In genomic region chr9:136972335-136972734, GRCh38 we compare ENCODE assay signal across 24 cellular contexts. TPM values are rescaled to one million over a fixed set of nuclear protein-coding genes. Genes with fewer than 3 reads are reported as not detected.
DNase-seq lines count a peak whose midpoint lies in the region; ATAC-seq, FAIRE-seq and TF ChIP-seq lines count a peak whose summit lies in the region.
"Had no signal": no experiment of that assay in that cellular context is flagged by ENCODE, and none has a peak within 500 bp of the region (broad histone marks: within the 10 kb centered on the region; RNA-seq: fewer than 3 reads in every experiment).

No MANE protein-coding gene starts in this region.

- POLR2A ChIA-PET in HEK293 (lab: Yijun Ruan, JAX), result no interaction called here
- POLR2A ChIA-PET in GM12878 (lab: Charles Lee), result no interaction called here

- H4K20me1 ChIP-seq in GM12878 (ENCODE audit: control insufficient read depth, insufficient read depth), result no peaks in the 10 kb centered on the region
- H4K20me1 ChIP-seq: BLaER1 treated with 17β-estradiol and CSF1 and Interleukin-3, amounts not matched to agents 10 nM and 100 nM had no signal

- DNase-seq in GM12878 (ENCODE audit: low read depth, low spot score), result no peak
- DNase-seq in stimulated activated effector memory CD8-positive, alpha-beta T cell treated with anti-CD3 and anti-CD28 coated beads, Interleukin-12 subunit alpha, Interleukin-12 subunit beta, amount 100 ng/mL, for 72 hours (ENCODE audit: low spot score in 2 of 2), result no peak
- no peak for DNase-seq in cerebellar cortex (ENCODE audit: low spot score)
- DNase-seq in LoVo (ENCODE audit: low spot score), result no peak
- DNase-seq: 8988T; ACHN; AML-193; BE2C; CD4-positive, alpha-beta T cell; CD8-positive, alpha-beta memory T cell; DMS 273 treated with DMSO at 0.1 percent for 48 hours; DMS79; EL; GDM1; GM23248; H7; HCEC 1CT had no signal

- peak overlapping the region; percentile 54 for H3K27ac Mint-ChIP-seq in stimulated activated effector memory CD8-positive, alpha-beta T cell treated with anti-CD3 and anti-CD28 coated beads, Interleukin-12 subunit alpha, Interleukin-12 subunit beta, amount 100 ng/mL, for 72 hours
- H3K27ac Mint-ChIP-seq: CD4-positive, alpha-beta T cell; CD8-positive, alpha-beta memory T cell had no signal

- no peak overlapping the region for H3K27ac ChIP-seq in HEK293 (ENCODE audit: extremely low read depth, low read depth, low read length)
- no peak overlapping the region for H3K27ac ChIP-seq in GM12878 (ENCODE audit: control insufficient read depth, insufficient read depth)
- H3K27ac ChIP-seq: A549; BLaER1 treated with 17β-estradiol and CSF1 and Interleukin-3, amounts not matched to agents 10 nM and 100 nM; GM23248 had no signal

- H3K36me3 ChIP-seq in HEK293 (ENCODE audit: control insufficient read depth in 2 of 2, insufficient read depth in 1 of 2, low read length in 2 of 2), result no peaks in the 10 kb centered on the region
- H3K36me3 ChIP-seq in GM12878 (ENCODE audit: control insufficient read depth in 2 of 2, insufficient read depth in 2 of 2, low read length in 1 of 2), result no peaks in the 10 kb centered on the region
- H3K36me3 ChIP-seq: BE2C; BLaER1 treated with 17β-estradiol and CSF1 and Interleukin-3, amounts not matched to agents 10 nM and 100 nM had no signal

- no peak overlapping the region for H3K4me2 ChIP-seq in GM12878 (ENCODE audit: control insufficient read depth, insufficient read depth)
- H3K4me2 ChIP-seq: A549 had no signal

- H3K79me2 ChIP-seq in GM12878 (ENCODE audit: control insufficient read depth, insufficient read depth, low read length), result no peaks in the 10 kb centered on the region

- intact Hi-C loops in GM12878 (cut with micrococcal nuclease; ENCODE audit: unreplicated experiment), result no loop called here

- peaks cover 38% of the 10 kb centered on the region for H3K4me1 Mint-ChIP-seq in stimulated activated effector memory CD8-positive, alpha-beta T cell treated with anti-CD3 and anti-CD28 coated beads, Interleukin-12 subunit alpha, Interleukin-12 subunit beta, amount 100 ng/mL, for 72 hours

- no peaks in the 10 kb centered on the region for H3K9me3 Mint-ChIP-seq in stimulated activated effector memory CD8-positive, alpha-beta T cell treated with anti-CD3 and anti-CD28 coated beads, Interleukin-12 subunit alpha, Interleukin-12 subunit beta, amount 100 ng/mL, for 72 hours
- H3K9me3 Mint-ChIP-seq: CD14-positive monocyte; CD4-positive, alpha-beta T cell; CD8-positive, alpha-beta memory T cell had no signal

- H3K9ac ChIP-seq in GM12878 (ENCODE audit: control insufficient read depth, insufficient read depth, low read length), result no peak overlapping the region
- H3K9ac ChIP-seq: BLaER1 treated with 17β-estradiol and CSF1 and Interleukin-3, amounts not matched to agents 10 nM and 100 nM; GM23248 had no signal

- CTCF ChIA-PET in HEK293 (lab: Yijun Ruan, JAX) (no interaction called here), GM12878 (lab: Yijun Ruan, JAX) (interaction anchor here (2.0 kb wide), 1 partner anchor 57 kb away, joined by 5 read pairs; no protein-coding TSS in a partner anchor)

- no peak overlapping the region for H3K4me3 ChIP-seq in HEK293 (ENCODE audit: low read depth, low read length)
- H3K4me3 ChIP-seq in GM12878, result no peak overlapping the region
- H3K4me3 ChIP-seq: A549; BLaER1 treated with 17β-estradiol and CSF1 and Interleukin-3, amounts not matched to agents 10 nM and 100 nM; GM23248 had no signal

- RAD21 ChIA-PET in GM12878 (lab: Charles Lee; ENCODE audit: unreplicated experiment), result no interaction called here

- H2AFZ ChIP-seq in GM12878 (ENCODE audit: control insufficient read depth, low read depth, low read length), result no peak overlapping the region
- H2AFZ ChIP-seq: GM23248 had no signal

- no peak overlapping the region for H3K4me3 Mint-ChIP-seq in stimulated activated effector memory CD8-positive, alpha-beta T cell treated with anti-CD3 and anti-CD28 coated beads, Interleukin-12 subunit alpha, Interleukin-12 subunit beta, amount 100 ng/mL, for 72 hours
- H3K4me3 Mint-ChIP-seq: CD14-positive monocyte; CD4-positive, alpha-beta T cell; CD8-positive, alpha-beta memory T cell had no signal

- no peaks in the 10 kb centered on the region for H3K9me3 ChIP-seq in HEK293 (ENCODE audit: control insufficient read depth, insufficient read depth, low read depth, low read length)
- no peaks in the 10 kb centered on the region for H3K9me3 ChIP-seq in GM12878 (replicated peaks; ENCODE audit: control insufficient read depth, insufficient read depth, low read length)
- H3K9me3 ChIP-seq: A549; BE2C; BLaER1 treated with 17β-estradiol and CSF1 and Interleukin-3, amounts not matched to agents 10 nM and 100 nM had no signal

- 49% methylated on average over 11 of the region's 11 CpGs for WGBS in GM12878 (ENCODE audit: insufficient coverage, insufficient replicate concordance, low lambda C conversion rate, missing lambda C conversion rate)

- FAIRE-seq in GM12878 (lab: Jason Lieb, UNC), result no peak
- FAIRE-seq: A549, D721Med, GM19239, H1 had no signal

- in situ Hi-C loops in GM12878 (cut with MboI), result no loop called here

- BruUV-seq in GM12878 (replicated peaks; lab: Mats Ljungman, UMichigan), result no TSS peak

- SMC1A ChIA-PET in GM12878 (lab: Charles Lee; ENCODE audit: uncharacterized antibody, unreplicated experiment), result no interaction called here

- no peaks in the 10 kb centered on the region; a peak in 1 of 4 replicates for H3K27me3 ChIP-seq in GM12878 (replicated peaks in 1 of 2; ENCODE audit: control insufficient read depth in 2 of 2, insufficient read depth in 2 of 2, low read length in 1 of 2)
- H3K27me3 ChIP-seq: BE2C; BLaER1 treated with 17β-estradiol and CSF1 and Interleukin-3, amounts not matched to agents 10 nM and 100 nM had no signal

- H3K4me1 ChIP-seq in HEK293 (ENCODE audit: control insufficient read depth, insufficient read depth, low read length) (no peaks in the 10 kb centered on the region), GM12878 (ENCODE audit: control insufficient read depth, insufficient read depth, low read length) (no peaks in the 10 kb centered on the region)
- H3K4me1 ChIP-seq: BE2C had no signal

- ATAC-seq in GM12878, result no peak
- ATAC-seq in stimulated activated effector memory CD8-positive, alpha-beta T cell treated with anti-CD3 and anti-CD28 coated beads, Interleukin-12 subunit alpha, Interleukin-12 subunit beta, amount 100 ng/mL, for 72 hours, result no peak
- ATAC-seq: A549 had no signal

- TF ChIP-seq POLR2A in GM12878 (IDR thresholded peaks at IDR 0.05; ENCODE audit: low read depth, low read length), result no peak

- TF ChIP-seq CTCF in HEK293 (tag by site-specific recombination; IDR thresholded peaks at IDR 0.05), result no peak
- TF ChIP-seq CTCF in GM12878 (IDR thresholded peaks at IDR 0.05 in 2 of 3, conservative IDR thresholded peaks at IDR 0.05 in 1 of 3; ENCODE audit: control insufficient read depth in 2 of 3, extremely low read depth in 1 of 3, insufficient read depth in 1 of 3, low read depth in 3 of 3, low read length in 3 of 3), result no peak

- no peak for TF ChIP-seq RAD21 in GM12878 (IDR thresholded peaks at IDR 0.05; ENCODE audit: insufficient read depth, low read depth, low read length)

- no peak for TF ChIP-seq EP300 in GM12878 (IDR thresholded peaks at IDR 0.05; ENCODE audit: borderline replicate concordance in 1 of 2, control insufficient read depth in 1 of 2, low read depth in 2 of 2, low read length in 2 of 2)

- no peaks in the 10 kb centered on the region for H3K36me3 Mint-ChIP-seq in stimulated activated effector memory CD8-positive, alpha-beta T cell treated with anti-CD3 and anti-CD28 coated beads, Interleukin-12 subunit alpha, Interleukin-12 subunit beta, amount 100 ng/mL, for 72 hours
- H3K36me3 Mint-ChIP-seq: CD14-positive monocyte; CD8-positive, alpha-beta memory T cell had no signal

RNA-seq across cellular contexts. Expression of gene PTGDS, which starts 5.0 kb away (rescaled TPM):
- total RNA-seq in GM12878 (2013; cell fraction: nucleolus; rRNA removed), result not detected in 2 replicates
- total RNA-seq in GM12878 (2014; rRNA removed), result not detected in 2 replicates
- not detected in 2 replicates for total RNA-seq in GM12878 (2014; rRNA removed; fragmentation: Illumina TruSeq; extraction: Trizol)
- total RNA-seq in GM12878 (2021), result not detected in 2 replicates
- polyA plus RNA-seq in GM12878 (2011; ENCODE audit: low read depth), result not detected
- not detected in 2 replicates for polyA plus RNA-seq in GM12878 (2011; rRNA removed)
- polyA plus RNA-seq in GM12878 (2011; cell fraction: cytosol; rRNA removed), result not detected in 2 replicates
- polyA plus RNA-seq in GM12878 (2011; cell fraction: nucleus; rRNA removed), result not detected in 2 replicates
- not detected in 2 replicates for polyA plus RNA-seq in GM12878 (2012)
- polyA plus RNA-seq in GM12878 (2014; fragmentation: Illumina TruSeq; extraction: Trizol), result not detected in 2 replicates
- polyA plus RNA-seq in GM12878 (2014; fragmentation: Nextera tagmentation; extraction: Ambion mirVana), result not detected
- not detected in 2 replicates for polyA plus RNA-seq in GM12878 (2014; rRNA removed)
- not detected for polyA plus RNA-seq in GM12878 (2016; fragmentation: Nextera tagmentation; extraction: Ambion mirVana)
- polyA minus RNA-seq in GM12878 (2011; rRNA and poly(A)+ RNA removed), result not detected in 2 replicates
- polyA minus RNA-seq in GM12878 (2011; cell fraction: cytosol; rRNA and poly(A)+ RNA removed), result not detected in 2 replicates
- polyA minus RNA-seq in GM12878 (2011; cell fraction: nucleus; rRNA and poly(A)+ RNA removed), result not detected in 2 replicates
- total RNA-seq: GM23248 had no signal

RNA-seq across cellular contexts. Expression of gene LCNL1, which starts 10.5 kb away (rescaled TPM):
- total RNA-seq in GM12878 (2013; cell fraction: nucleolus; rRNA removed), result not detected in 2 replicates
- total RNA-seq in GM12878 (2014; rRNA removed), result not detected in 2 replicates
- not detected in 2 replicates for total RNA-seq in GM12878 (2014; rRNA removed; fragmentation: Illumina TruSeq; extraction: Trizol)
- total RNA-seq in GM12878 (2021), result not detected in 2 replicates
- not detected for polyA plus RNA-seq in GM12878 (2011; ENCODE audit: low read depth)
- not detected in 2 replicates for polyA plus RNA-seq in GM12878 (2011; rRNA removed)
- polyA plus RNA-seq in GM12878 (2011; cell fraction: cytosol; rRNA removed), result not detected in 2 replicates
- not detected in 2 replicates for polyA plus RNA-seq in GM12878 (2011; cell fraction: nucleus; rRNA removed)
- not detected in 2 replicates for polyA plus RNA-seq in GM12878 (2012)
- polyA plus RNA-seq in GM12878 (2014; fragmentation: Illumina TruSeq; extraction: Trizol), result not detected in 2 replicates
- polyA plus RNA-seq in GM12878 (2014; fragmentation: Nextera tagmentation; extraction: Ambion mirVana), result not detected
- not detected in 2 replicates for polyA plus RNA-seq in GM12878 (2014; rRNA removed)
- polyA plus RNA-seq in GM12878 (2016; fragmentation: Nextera tagmentation; extraction: Ambion mirVana), result not detected
- not detected in 2 replicates for polyA minus RNA-seq in GM12878 (2011; rRNA and poly(A)+ RNA removed)
- not detected in 2 replicates for polyA minus RNA-seq in GM12878 (2011; cell fraction: cytosol; rRNA and poly(A)+ RNA removed)
- not detected in 2 replicates for polyA minus RNA-seq in GM12878 (2011; cell fraction: nucleus; rRNA and poly(A)+ RNA removed)
- total RNA-seq: GM23248, H1 had no signal
- polyA plus RNA-seq: CD14-positive monocyte, GM23248 had no signal

RNA-seq across cellular contexts. Expression of gene PAXX, which starts 19.9 kb away (rescaled TPM):
- total RNA-seq in GM12878 (2013; cell fraction: nucleolus; rRNA removed), result 9.5 and 11.5 TPM in 2 replicates
- total RNA-seq in GM12878 (2014; rRNA removed), result 30.9 and 44.3 TPM in 2 replicates
- total RNA-seq in GM12878 (2014; rRNA removed; fragmentation: Illumina TruSeq; extraction: Trizol), result 10.5 and 14.7 TPM in 2 replicates
- 47.7 and 49.3 TPM in 2 replicates for total RNA-seq in GM12878 (2021)
- polyA plus RNA-seq in GM12878 (2011; ENCODE audit: low read depth), result 4.3 TPM
- 6.2 and 10.9 TPM in 2 replicates for polyA plus RNA-seq in GM12878 (2011; rRNA removed)
- 17.6 and 32.9 TPM in 2 replicates for polyA plus RNA-seq in GM12878 (2011; cell fraction: cytosol; rRNA removed)
- 78.2 and 86.4 TPM in 2 replicates for polyA plus RNA-seq in GM12878 (2011; cell fraction: nucleus; rRNA removed)
- polyA plus RNA-seq in GM12878 (2012), result 17.3 and 17.5 TPM in 2 replicates
- polyA plus RNA-seq in GM12878 (2014; fragmentation: Illumina TruSeq; extraction: Trizol), result 1.4 and 4.1 TPM in 2 replicates
- polyA plus RNA-seq in GM12878 (2014; fragmentation: Nextera tagmentation; extraction: Ambion mirVana), result 1 to 10 TPM in 1 of 2 experiments, under 1 TPM in 1; 0.18 to 2.9 TPM
- 50.6 and 67.5 TPM in 2 replicates for polyA plus RNA-seq in GM12878 (2014; rRNA removed)
- 10 to 100 TPM; 60.1 to 60.6 TPM for polyA plus RNA-seq in GM12878 (2016; fragmentation: Nextera tagmentation; extraction: Ambion mirVana)
- 3.0 and 4.4 TPM in 2 replicates for polyA minus RNA-seq in GM12878 (2011; rRNA and poly(A)+ RNA removed)
- 3.3 and 5.2 TPM in 2 replicates for polyA minus RNA-seq in GM12878 (2011; cell fraction: cytosol; rRNA and poly(A)+ RNA removed)
- 17.0 and 31.3 TPM in 2 replicates for polyA minus RNA-seq in GM12878 (2011; cell fraction: nucleus; rRNA and poly(A)+ RNA removed)

RNA-seq across cellular contexts. Expression of gene LCN12, which starts 20.3 kb away (rescaled TPM):
- total RNA-seq in GM12878 (2013; cell fraction: nucleolus; rRNA removed), result 1.1 and 2.4 TPM in 2 replicates
- total RNA-seq in GM12878 (2014; rRNA removed) (0.40 TPM in 1 of 2 replicates, not detected in the other), GM12878 (2014; rRNA removed; fragmentation: Illumina TruSeq; extraction: Trizol) (not detected in 2 replicates), GM12878 (2021) (0.64 TPM in 1 of 2 replicates, not detected in the other)
- polyA plus RNA-seq in GM12878 (2011; ENCODE audit: low read depth), result not detected
- polyA plus RNA-seq in GM12878 (2011; rRNA removed) (0.20 and 0.48 TPM in 2 replicates), GM12878 (2014; fragmentation: Illumina TruSeq; extraction: Trizol) (0.25 TPM in 1 of 2 replicates, not detected in the other), GM12878 (2014; fragmentation: Nextera tagmentation; extraction: Ambion mirVana) (not detected), GM12878 (2014; rRNA removed) (0.06 and 0.41 TPM in 2 replicates), GM12878 (2016; fragmentation: Nextera tagmentation; extraction: Ambion mirVana) (under 1 TPM; 0.33 to 0.44 TPM)
- polyA plus RNA-seq in GM12878 (2011; cell fraction: cytosol; rRNA removed), result 0.07 and 0.42 TPM in 2 replicates
- 11.8 and 13.0 TPM in 2 replicates for polyA plus RNA-seq in GM12878 (2011; cell fraction: nucleus; rRNA removed)
- polyA plus RNA-seq in GM12878 (2012), result 0.72 and 0.74 TPM in 2 replicates
- polyA minus RNA-seq in GM12878 (2011; rRNA and poly(A)+ RNA removed), result 0.22 and 0.26 TPM in 2 replicates
- not detected in 2 replicates for polyA minus RNA-seq in GM12878 (2011; cell fraction: cytosol; rRNA and poly(A)+ RNA removed)
- polyA minus RNA-seq in GM12878 (2011; cell fraction: nucleus; rRNA and poly(A)+ RNA removed), result 1.2 and 2.8 TPM in 2 replicates
- total RNA-seq: GM23248 had no signal
- polyA plus RNA-seq: CD14-positive monocyte; CD8-positive, alpha-beta memory T cell; GM23248 had no signal

RNA-seq across cellular contexts. Expression of gene CLIC3, which starts 24.0 kb away (rescaled TPM):
- not detected in 2 replicates for total RNA-seq in GM12878 (2013; cell fraction: nucleolus; rRNA removed)
- not detected in 2 replicates for total RNA-seq in GM12878 (2014; rRNA removed)
- total RNA-seq in GM12878 (2014; rRNA removed; fragmentation: Illumina TruSeq; extraction: Trizol), result not detected in 2 replicates
- not detected in 2 replicates for total RNA-seq in GM12878 (2021)
- not detected for polyA plus RNA-seq in GM12878 (2011; ENCODE audit: low read depth)
- not detected in 2 replicates for polyA plus RNA-seq in GM12878 (2011; rRNA removed)
- not detected in 2 replicates for polyA plus RNA-seq in GM12878 (2011; cell fraction: cytosol; rRNA removed)
- polyA plus RNA-seq in GM12878 (2011; cell fraction: nucleus; rRNA removed), result not detected in 2 replicates
- polyA plus RNA-seq in GM12878 (2012), result 0.18 TPM in 1 of 2 replicates, not detected in the other
- polyA plus RNA-seq in GM12878 (2014; fragmentation: Illumina TruSeq; extraction: Trizol), result not detected in 2 replicates
- polyA plus RNA-seq in GM12878 (2014; fragmentation: Nextera tagmentation; extraction: Ambion mirVana), result not detected
- polyA plus RNA-seq in GM12878 (2014; rRNA removed), result 0.25 TPM in 1 of 2 replicates, not detected in the other
- under 1 TPM in 1 of 2 experiments, not detected in 1; 0.31 TPM for polyA plus RNA-seq in GM12878 (2016; fragmentation: Nextera tagmentation; extraction: Ambion mirVana)
- polyA minus RNA-seq in GM12878 (2011; rRNA and poly(A)+ RNA removed), result not detected in 2 replicates
- polyA minus RNA-seq in GM12878 (2011; cell fraction: cytosol; rRNA and poly(A)+ RNA removed), result 0.94 and 1.6 TPM in 2 replicates
- not detected in 2 replicates for polyA minus RNA-seq in GM12878 (2011; cell fraction: nucleus; rRNA and poly(A)+ RNA removed)
- total RNA-seq: H1, H7 had no signal

Comparison
In these comparisons a context has a peak if more than half of its experiments do, and no peak if none do; other contexts are left out.
1. Of the 9 proteins assayed by ChIP-seq in both HEK293 and GM12878: peak only in HEK293: BCL11A; only in GM12878: none; in both: none; in neither: 8.